31 cellular contexts compared by ENCODE assay signal in the genomic region with DNA sequence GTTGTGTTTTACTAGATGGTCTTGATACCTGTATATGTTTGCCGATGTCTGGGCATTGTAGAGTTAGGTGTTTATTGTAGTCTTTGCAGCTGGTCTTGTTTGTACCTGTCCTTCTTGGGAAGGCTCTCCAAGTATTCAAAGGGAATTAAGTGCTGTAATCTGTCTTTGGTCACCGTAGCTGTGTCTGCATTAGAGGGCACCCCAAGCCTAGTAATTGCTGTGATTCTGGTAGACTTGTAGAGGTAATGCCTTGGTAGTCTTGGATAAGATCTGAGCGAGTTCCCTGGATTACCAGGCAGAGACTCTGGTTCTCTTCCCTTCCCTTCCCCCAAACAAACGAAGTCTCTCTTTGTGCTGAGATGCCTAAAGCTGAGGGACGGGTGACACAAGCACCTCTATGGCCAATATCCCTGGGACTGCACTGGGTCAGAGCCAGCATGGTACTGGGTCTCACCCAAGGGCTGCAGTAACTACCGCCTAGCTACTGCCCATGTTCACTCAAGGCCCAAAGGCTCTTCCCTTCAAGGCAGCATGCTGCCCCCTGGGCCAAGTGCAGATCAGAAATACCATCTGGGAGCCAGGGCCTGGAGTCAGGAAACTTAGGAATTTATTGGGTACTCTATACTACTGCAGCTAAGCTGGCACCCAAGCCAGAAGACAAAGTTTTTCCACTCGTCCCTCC. TPM values are rescaled to one million over a fixed set of nuclear protein-coding genes. Genes with fewer than 3 reads are reported as not detected.
DNase-seq lines count a peak whose midpoint lies in the region; ATAC-seq, FAIRE-seq and TF ChIP-seq lines count a peak whose summit lies in the region.
"Had no signal": no experiment of that assay in that cellular context is flagged by ENCODE, and none has a peak within 500 bp of the region (broad histone marks: within the 10 kb centered on the region; RNA-seq: fewer than 3 reads in every experiment).

No MANE protein-coding gene starts in this region.

- H3K4me2 ChIP-seq in OCI-LY7 (ENCODE audit: low read length), result no peak overlapping the region
- H3K4me2 ChIP-seq: PC-9 had no signal

- H3K9me2 ChIP-seq in OCI-LY7 (ENCODE audit: insufficient read depth, low read length), result no peaks in the 10 kb centered on the region

- CTCF ChIA-PET in OCI-LY7 (lab: Charles Lee; ENCODE audit: unreplicated experiment), result no interaction called here

- no peaks in the 10 kb centered on the region for H3K79me2 ChIP-seq in OCI-LY7 (ENCODE audit: insufficient read depth, low read depth, low read length)

- no TSS peak for BruUV-seq in OCI-LY7 (replicated peaks; lab: Mats Ljungman, UMichigan)

- H4K20me1 ChIP-seq in OCI-LY7 (ENCODE audit: insufficient read depth, low read length), result no peaks in the 10 kb centered on the region

- no peak overlapping the region for H3K27ac ChIP-seq in OCI-LY7 (ENCODE audit: low read depth, low read length, poor library complexity, severe bottlenecking)
- no peak overlapping the region for H3K27ac ChIP-seq in small intestine (ENCODE audit: low read depth in 1 of 2, low read length in 1 of 2)
- H3K27ac ChIP-seq: ascending aorta, dorsolateral prefrontal cortex, heart right ventricle, left lung, PC-9, suprapubic skin had no signal

- H3K4me3 ChIP-seq in OCI-LY7 (ENCODE audit: low read depth, low read length, poor library complexity, severe bottlenecking) (no peak overlapping the region), epithelial cell of proximal tubule (ENCODE audit: low read depth, low read length) (no peak overlapping the region), small intestine (ENCODE audit: low read depth in 1 of 2, low read length in 2 of 2) (no peak overlapping the region)
- H3K4me3 ChIP-seq: ascending aorta, dorsolateral prefrontal cortex, heart right ventricle, left lung, PC-9, suprapubic skin had no signal

- H3K4me1 ChIP-seq in OCI-LY7 (ENCODE audit: insufficient read depth, low read length, poor library complexity, severe bottlenecking), result no peaks in the 10 kb centered on the region
- no peaks in the 10 kb centered on the region for H3K4me1 ChIP-seq in small intestine (ENCODE audit: control insufficient read depth in 2 of 2, insufficient read depth in 1 of 2, low read depth in 1 of 2, low read length in 1 of 2)
- H3K4me1 ChIP-seq: ascending aorta, heart right ventricle, left lung, suprapubic skin had no signal

- POLR2A ChIA-PET in OCI-LY7 (lab: Charles Lee), result no interaction called here

- FAIRE-seq in small intestine (lab: Jason Lieb, UNC), result no peak
- FAIRE-seq: A204.1, GM19239 had no signal

- 72 to 83% (median 76%) methylated on average over 7 of the region's 7 CpGs for WGBS in small intestine, 3 donors

- no peak overlapping the region for H2AFZ ChIP-seq in OCI-LY7 (ENCODE audit: low read length)
- H2AFZ ChIP-seq: PC-9 had no signal

- H3K27me3 ChIP-seq in small intestine (ENCODE audit: control insufficient read depth in 2 of 2, insufficient read depth in 2 of 2, low read length in 2 of 2), result no peaks in the 10 kb centered on the region
- H3K27me3 ChIP-seq: ascending aorta, dorsolateral prefrontal cortex, heart right ventricle, left lung, suprapubic skin had no signal

- no peaks in the 10 kb centered on the region for H3K9me3 ChIP-seq in OCI-LY7 (ENCODE audit: low read length)
- no peaks in the 10 kb centered on the region for H3K9me3 ChIP-seq in small intestine (ENCODE audit: control insufficient read depth, low read depth)
- H3K9me3 ChIP-seq: left lung, suprapubic skin had no signal

- H3K36me3 ChIP-seq in OCI-LY7 (ENCODE audit: insufficient read depth, low read length) (no peaks in the 10 kb centered on the region), small intestine (ENCODE audit: control insufficient read depth in 2 of 2, insufficient read depth in 2 of 2, low read length in 2 of 2) (no peaks in the 10 kb centered on the region)
- H3K36me3 ChIP-seq: ascending aorta, heart right ventricle, left lung, suprapubic skin had no signal

- DNase-seq in NCI-H524 (lab: John Stamatoyannopoulos, UW) (peak; percentile 1 to 16), NCI-H524 treated with DMSO at 0.1 percent for 48 hours (lab: John Stamatoyannopoulos, UW) (no peak), OCI-LY7 (ENCODE audit: low spot score) (no peak), epithelial cell of proximal tubule (ENCODE audit: low read depth) (no peak), small intestine (peak; percentile 18), NK-92 (lab: John Stamatoyannopoulos, UW; ENCODE audit: unreplicated experiment) (no peak), H4 (ENCODE audit: low spot score) (no peak)
- DNase-seq: activated CD4-positive, alpha-beta memory T cell treated with anti-CD3 and anti-CD28 coated beads for 36 hours; activated CD8-positive, alpha-beta memory T cell treated with anti-CD3 and anti-CD28 coated beads, Interleukin-2, amount 50 U/mL, for 48 hours; dorsolateral prefrontal cortex; heart right ventricle; HFFc6; left lung; MM.1S; naive thymus-derived CD8-positive, alpha-beta T cell; NCI-H1436 treated with DMSO at 0.1 percent for 48 hours; NCI-H2171 treated with DMSO at 0.1 percent for 48 hours; PC-9; SHP77 treated with DMSO at 0.1 percent for 48 hours had no signal

- ATAC-seq in GM21515 (IDR thresholded peaks at IDR 0.05; ENCODE audit: unreplicated experiment), result no peak
- ATAC-seq: activated CD4-positive, CD25-positive, alpha-beta regulatory T cell treated with anti-CD3 and anti-CD28 coated beads, Interleukin-2, amount 50 U/mL, for 24 hours; activated naive CD4-positive, alpha-beta T cell treated with anti-CD3 and anti-CD28 coated beads, Interleukin-2, amount 50 U/mL, for 72 hours; activated T-helper 17 cell treated with anti-CD3 and anti-CD28 coated beads, Interleukin-2, amount 50 U/mL, for 72 hours; heart right ventricle; naive thymus-derived CD8-positive, alpha-beta T cell had no signal

- intact Hi-C loops in OCI-LY7 (cut with micrococcal nuclease; ENCODE audit: unreplicated experiment), result no loop called here

- TF ChIP-seq CTCF in OCI-LY7 (conservative IDR thresholded peaks at IDR 0.05; ENCODE audit: low read length), result 0 out of 2 replicates have a peak, but pooled peaks have one; percentile 25
- TF ChIP-seq CTCF in epithelial cell of proximal tubule (conservative IDR thresholded peaks at IDR 0.05; ENCODE audit: low read depth, low read length), result peak; percentile 12

RNA-seq across cellular contexts. Expression of gene STPG4, which starts 27.1 kb away (rescaled TPM):
- 0.08 TPM in 1 of 2 replicates, not detected in the other for total RNA-seq in OCI-LY7 (2014; rRNA removed; shearing (Covaris generic))
- total RNA-seq in OCI-LY7 (2022), result 0.68 and 0.72 TPM in 2 replicates
- 0.58 TPM in 1 of 2 replicates, not detected in the other for total RNA-seq in epithelial cell of proximal tubule
- polyA plus RNA-seq in small intestine, result under 1 TPM in 1 of 3 donors, not detected in 2; 0.06 TPM
- not detected in 2 replicates for total RNA-seq in H4 (2014; rRNA removed; shearing (Covaris generic))
- total RNA-seq: activated CD4-positive, alpha-beta memory T cell treated with anti-CD3 and anti-CD28 coated beads for 36 hours; ascending aorta; Daoy; mesothelial cell of epicardium; urinary bladder had no signal
- polyA plus RNA-seq: IgD-negative memory B cell; naive thymus-derived CD8-positive, alpha-beta T cell had no signal

RNA-seq across cellular contexts. Expression of gene CALM2, which starts 48.3 kb away (rescaled TPM):
- 407 and 572 TPM in 2 replicates for total RNA-seq in OCI-LY7 (2014; rRNA removed; shearing (Covaris generic))
- total RNA-seq in OCI-LY7 (2022) (562 and 598 TPM in 2 replicates), epithelial cell of proximal tubule (834 and 1,112 TPM in 2 replicates)
- 1,000 to 10,000 TPM in 1 of 3 donors, 100 to 1,000 TPM in 2; 814 to 1,236 (median 925) TPM for polyA plus RNA-seq in small intestine
- 1,142 and 1,215 TPM in 2 replicates for total RNA-seq in H4 (2014; rRNA removed; shearing (Covaris generic))

Comparison
In these comparisons a context has a peak if more than half of its experiments do, and no peak if none do; other contexts are left out.
1. DNase-seq: peak in NCI-H524 (2 of 2) and small intestine (single experiment); none in NCI-H524 treated with DMSO at 0.1 percent for 48 hours (single experiment), OCI-LY7 (single experiment), epithelial cell of proximal tubule (single experiment), NK-92 (single experiment) and H4 (single experiment).